Comparison of ENCODE assay signal across 2 cellular contexts in the genomic region with DNA sequence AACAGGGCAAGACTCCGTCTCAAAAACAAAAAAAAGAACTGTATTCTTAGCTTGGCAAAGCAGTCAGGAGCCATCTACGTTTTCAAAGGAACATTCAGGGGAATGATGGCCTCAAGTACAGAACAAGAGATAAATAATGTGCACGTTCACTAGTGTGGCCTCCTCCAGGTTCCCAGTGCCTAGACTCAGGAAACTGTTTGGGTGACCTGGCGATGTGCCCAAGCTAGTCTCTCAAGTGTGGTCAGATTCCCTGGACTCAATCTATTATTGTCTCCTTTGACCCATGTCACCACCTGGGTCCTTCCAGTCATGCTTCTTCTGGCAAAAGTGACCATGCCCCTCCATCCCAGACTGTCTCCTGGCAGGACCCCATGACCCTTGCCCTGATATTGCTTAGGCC.
TF ChIP-seq lines count a peak whose summit lies in the region.

No MANE protein-coding gene starts in this region.

TF ChIP-seq in IMR-90, 13 proteins besides CTCF, POLR2A, EP300 and RAD21:
- TF ChIP-seq MXI1 (IDR thresholded peaks at IDR 0.05; ENCODE audit: borderline replicate concordance, low read depth, low read length) (no peak), RCOR1 (IDR thresholded peaks at IDR 0.05; ENCODE audit: insufficient replicate concordance, low read length) (no peak), BHLHE40 (IDR thresholded peaks at IDR 0.05; ENCODE audit: low read depth, low read length) (no peak), CHD1 (IDR thresholded peaks at IDR 0.05; ENCODE audit: low read depth, low read length) (no peak), CEBPB (IDR thresholded peaks at IDR 0.05; ENCODE audit: low read depth, low read length) (no peak), NFE2L2 (IDR thresholded peaks at IDR 0.05; ENCODE audit: low read depth, low read length) (no peak), MAFK (IDR thresholded peaks at IDR 0.05; ENCODE audit: low read depth, low read length) (no peak)
- TF ChIP-seq, protein P1, sequence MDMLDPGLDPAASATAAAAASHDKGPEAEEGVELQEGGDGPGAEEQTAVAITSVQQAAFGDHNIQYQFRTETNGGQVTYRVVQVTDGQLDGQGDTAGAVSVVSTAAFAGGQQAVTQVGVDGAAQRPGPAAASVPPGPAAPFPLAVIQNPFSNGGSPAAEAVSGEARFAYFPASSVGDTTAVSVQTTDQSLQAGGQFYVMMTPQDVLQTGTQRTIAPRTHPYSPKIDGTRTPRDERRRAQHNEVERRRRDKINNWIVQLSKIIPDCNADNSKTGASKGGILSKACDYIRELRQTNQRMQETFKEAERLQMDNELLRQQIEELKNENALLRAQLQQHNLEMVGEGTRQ (IDR thresholded peaks at IDR 0.05; ENCODE audit: low read depth, low read length), result no peak
- TF ChIP-seq, protein P2, sequence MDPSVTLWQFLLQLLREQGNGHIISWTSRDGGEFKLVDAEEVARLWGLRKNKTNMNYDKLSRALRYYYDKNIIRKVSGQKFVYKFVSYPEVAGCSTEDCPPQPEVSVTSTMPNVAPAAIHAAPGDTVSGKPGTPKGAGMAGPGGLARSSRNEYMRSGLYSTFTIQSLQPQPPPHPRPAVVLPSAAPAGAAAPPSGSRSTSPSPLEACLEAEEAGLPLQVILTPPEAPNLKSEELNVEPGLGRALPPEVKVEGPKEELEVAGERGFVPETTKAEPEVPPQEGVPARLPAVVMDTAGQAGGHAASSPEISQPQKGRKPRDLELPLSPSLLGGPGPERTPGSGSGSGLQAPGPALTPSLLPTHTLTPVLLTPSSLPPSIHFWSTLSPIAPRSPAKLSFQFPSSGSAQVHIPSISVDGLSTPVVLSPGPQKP (IDR thresholded peaks at IDR 0.05; ENCODE audit: borderline replicate concordance, low read depth, low read length), result no peak

TF ChIP-seq in K562, 482 proteins besides CTCF, POLR2A, EP300 and RAD21:
- TF ChIP-seq FOXK1 (CRISPR knock-in tag; IDR thresholded peaks at IDR 0.05; ENCODE audit: borderline replicate concordance) (no peak), BHLHE40 (IDR thresholded peaks at IDR 0.05; ENCODE audit: low read length) (no peak), NFIC (IDR thresholded peaks at IDR 0.05) (0 out of 2 replicates have a peak, but pooled peaks have one; percentile 23), NFXL1 (CRISPR knock-in tag; IDR thresholded peaks at IDR 0.05) (no peak)
